ENCODE assay signal across 18 cellular contexts in the genomic region with DNA sequence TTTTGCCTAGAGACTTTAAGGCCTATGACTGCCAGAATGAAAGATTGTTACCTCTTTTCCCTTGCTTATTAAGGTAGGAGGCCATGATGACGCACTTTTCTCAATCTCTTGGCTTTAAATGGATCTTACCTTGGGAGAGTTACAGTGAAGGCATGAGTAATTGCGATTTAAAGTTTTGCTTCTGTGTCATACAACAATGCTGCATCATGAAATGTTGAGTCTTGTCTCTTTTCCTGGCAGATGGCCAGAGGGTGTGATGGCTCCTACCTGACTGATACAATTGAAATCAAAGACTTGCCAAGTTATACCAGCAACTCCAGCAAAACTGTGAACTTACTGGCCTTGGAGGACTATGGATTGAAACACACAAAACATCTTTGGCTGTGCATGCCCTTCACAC. TPM values are rescaled to one million over a fixed set of nuclear protein-coding genes. Genes with fewer than 3 reads are reported as not detected.
"Had no signal": no experiment of that assay in that cellular context is flagged by ENCODE, and none has a peak within 500 bp of the region (broad histone marks: within the 10 kb centered on the region; RNA-seq: fewer than 3 reads in every experiment).

No MANE protein-coding gene starts in this region.

- H3K36me3 ChIP-seq: heart right ventricle, spleen, thoracic aorta, upper lobe of left lung had no signal

- H3K4me3 Mint-ChIP-seq: activated CD8-positive, alpha-beta T cell treated with anti-CD3 and anti-CD28 coated beads for 36 hours; activated T-cell treated with anti-CD3 and anti-CD28 coated beads, Interleukin-2, amount 50 U/mL, for 24 hours; endodermal cell; natural killer cell treated with Interleukin-12 subunit alpha and Interleukin-12 subunit beta and Interleukin-15 and Interleukin-18, amount 100 ng/mL, for 72 hours; stimulated activated naive B cell treated with anti-CD40 and anti-IgM and Interleukin-4, amounts not matched to agents 10 μg/mL and 1 μg/mL and 100 μg/mL, for 72 hours had no signal

- H3K4me3 ChIP-seq: body of pancreas, heart right ventricle, thoracic aorta, upper lobe of left lung had no signal

- DNase-seq: activated CD4-positive, alpha-beta T cell treated with anti-CD3 and anti-CD28 coated beads for 48 hours; activated CD8-positive, alpha-beta T cell treated with anti-CD3 and anti-CD28 coated beads for 36 hours; activated naive CD4-positive, alpha-beta T cell treated with Interleukin-2 at 50 U/mL for 16 hours; activated T-cell treated with anti-CD3 and anti-CD28 coated beads, Interleukin-2, amount 50 U/mL, for 24 hours; body of pancreas; central memory CD4-positive, alpha-beta T cell; endodermal cell; erythroblast; heart right ventricle; kidney glomerular epithelial cell; nucleus accumbens; spleen; stimulated activated CD4-positive, alpha-beta T cell treated with anti-CD3 and anti-CD28 coated beads, Interleukin-4, amount 100 ng/mL, for 4 hours; stimulated activated naive B cell treated with anti-CD40 and anti-IgM and Interleukin-4, amounts not matched to agents 10 μg/mL and 1 μg/mL and 100 μg/mL, for 72 hours; upper lobe of left lung had no signal

- H3K4me1 ChIP-seq: body of pancreas had no signal

- H3K27ac ChIP-seq: body of pancreas, thoracic aorta had no signal

- H3K27me3 ChIP-seq: body of pancreas, spleen, upper lobe of left lung had no signal

- H3K27ac Mint-ChIP-seq: activated CD8-positive, alpha-beta T cell treated with anti-CD3 and anti-CD28 coated beads for 36 hours; activated T-cell treated with anti-CD3 and anti-CD28 coated beads, Interleukin-2, amount 50 U/mL, for 24 hours; activated T-helper 2 cell treated with anti-CD3 and anti-CD28 coated beads, Interferon-gamma antibody, Interleukin-2, Interleukin-4, amounts not matched to agents 10 μg/mL and 5 μg/mL and 100 μg/mL, durations not matched to agents 14 hours and 24 hours and 36 hours; endodermal cell; natural killer cell treated with Interleukin-12 subunit alpha and Interleukin-12 subunit beta and Interleukin-15 and Interleukin-18, amount 100 ng/mL, for 72 hours; stimulated activated naive B cell treated with anti-CD40 and anti-IgM and Interleukin-4, amounts not matched to agents 10 μg/mL and 1 μg/mL and 100 μg/mL, for 72 hours had no signal

- H3K9me3 ChIP-seq: body of pancreas, thoracic aorta, upper lobe of left lung had no signal

- H3K36me3 Mint-ChIP-seq: natural killer cell treated with Interleukin-12 subunit alpha and Interleukin-12 subunit beta and Interleukin-15 and Interleukin-18, amount 100 ng/mL, for 72 hours had no signal

- H3K27me3 Mint-ChIP-seq: activated T-cell treated with anti-CD3 and anti-CD28 coated beads, Interleukin-2, amount 50 U/mL, for 24 hours; natural killer cell treated with Interleukin-12 subunit alpha and Interleukin-12 subunit beta and Interleukin-15 and Interleukin-18, amount 100 ng/mL, for 72 hours; stimulated activated naive B cell treated with anti-CD40 and anti-IgM and Interleukin-4, amounts not matched to agents 10 μg/mL and 1 μg/mL and 100 μg/mL, for 72 hours had no signal

- ATAC-seq: activated CD8-positive, alpha-beta T cell treated with anti-CD3 and anti-CD28 coated beads for 36 hours; body of pancreas; heart right ventricle; natural killer cell treated with Interleukin-12 subunit alpha and Interleukin-12 subunit beta and Interleukin-15 and Interleukin-18, amount 100 ng/mL, for 72 hours had no signal

- H3K9me3 Mint-ChIP-seq: activated CD8-positive, alpha-beta T cell treated with anti-CD3 and anti-CD28 coated beads for 36 hours; natural killer cell treated with Interleukin-12 subunit alpha and Interleukin-12 subunit beta and Interleukin-15 and Interleukin-18, amount 100 ng/mL, for 72 hours; stimulated activated naive B cell treated with anti-CD40 and anti-IgM and Interleukin-4, amounts not matched to agents 10 μg/mL and 1 μg/mL and 100 μg/mL, for 72 hours had no signal

RNA-seq across cellular contexts. Expression of gene LRRK2, which starts 17.2 kb away (rescaled TPM):
- total RNA-seq: activated T-helper 2 cell treated with anti-CD3 and anti-CD28 coated beads, Interferon-gamma antibody, Interleukin-2, Interleukin-4, amounts not matched to agents 10 μg/mL and 5 μg/mL and 100 μg/mL, durations not matched to agents 14 hours and 24 hours and 36 hours had no signal
